1 cellular context compared by ENCODE assay signal in genomic region chr13:58584610-58585009, GRCh38.
TF ChIP-seq lines count a peak whose summit lies in the region.

No MANE protein-coding gene starts in this region.

TF ChIP-seq in IMR-90, 13 proteins besides CTCF, POLR2A, EP300 and RAD21 (continued from another document):
- TF ChIP-seq MAFK (IDR thresholded peaks at IDR 0.05; ENCODE audit: low read depth, low read length) = peak; percentile 64; the same call in 1 of the 2 replicates
